Comparison of ENCODE assay signal across 30 cellular contexts in the genomic region with DNA sequence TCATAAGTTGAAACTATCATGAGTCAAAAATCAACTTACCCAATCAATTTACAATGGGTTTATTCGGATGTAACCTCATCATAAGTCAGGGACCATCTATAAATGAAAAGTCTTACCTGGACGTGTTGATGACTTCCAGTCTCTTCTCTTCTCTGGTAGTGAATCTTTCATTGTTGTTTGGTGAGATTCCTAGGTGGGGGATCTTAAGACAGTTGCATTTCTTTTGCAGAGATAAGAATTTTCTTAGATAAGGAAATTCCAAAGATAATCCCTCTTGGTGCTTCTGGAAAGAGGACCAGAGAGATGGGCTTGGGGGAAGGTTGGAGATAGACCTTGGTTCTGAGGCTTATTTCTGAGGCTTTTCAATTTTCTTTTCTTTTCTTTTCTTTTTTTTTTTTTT.
"Had no signal": no experiment of that assay in that cellular context is flagged by ENCODE, and none has a peak within 500 bp of the region (broad histone marks: within the 10 kb centered on the region; RNA-seq: fewer than 3 reads in every experiment).

No MANE protein-coding gene starts in this region.

- ATAC-seq: activated CD4-positive, alpha-beta T cell treated with anti-CD3 and anti-CD28 coated beads for 36 hours; activated CD8-positive, alpha-beta memory T cell treated with anti-CD3 and anti-CD28 coated beads, Interleukin-2, amount 10 ng/mL, durations not matched to agents 7 days and 5 days; activated CD8-positive, alpha-beta T cell treated with anti-CD3 and anti-CD28 coated beads, Interleukin-2, amount 10 ng/mL, durations not matched to agents 7 days and 5 days; activated naive CD4-positive, alpha-beta T cell treated with anti-CD3 and anti-CD28 coated beads, Interleukin-2, amount 50 U/mL, for 72 hours; activated T-cell treated with anti-CD3 and anti-CD28 coated beads, Interleukin-2, amount 50 U/mL, for 72 hours; foreskin keratinocyte; gastrocnemius medialis; T-helper 17 cell had no signal

- H3K27me3 ChIP-seq: brain microvascular endothelial cell, dorsolateral prefrontal cortex, esophagus muscularis mucosa, foreskin keratinocyte, gastrocnemius medialis had no signal

- H3K4me1 ChIP-seq: esophagus muscularis mucosa, foreskin keratinocyte, gastrocnemius medialis had no signal

- H3K27ac ChIP-seq: brain microvascular endothelial cell, coronary artery, dorsolateral prefrontal cortex, esophagus muscularis mucosa, foreskin keratinocyte, gastrocnemius medialis had no signal

- H3K9me3 Mint-ChIP-seq: activated CD4-positive, alpha-beta T cell treated with anti-CD3 and anti-CD28 coated beads, Interleukin-2, amount 10 ng/mL, durations not matched to agents 24 days and 14 days; activated naive CD4-positive, alpha-beta T cell treated with anti-CD3 and anti-CD28 coated beads, Interleukin-2, amount 50 U/mL, for 72 hours; central memory CD8-positive, alpha-beta T cell; dendritic cell treated with granulocyte-macrophage colony-stimulating factor and Interleukin-4, amounts not matched to agents 40 ng/mL and 50 ng/mL, for 4 days had no signal

- H3K9me3 ChIP-seq: esophagus muscularis mucosa, gastrocnemius medialis had no signal

- H3K27me3 Mint-ChIP-seq: activated CD4-positive, alpha-beta memory T cell treated with anti-CD3 and anti-CD28 coated beads for 36 hours; activated CD4-positive, alpha-beta T cell treated with anti-CD3 and anti-CD28 coated beads for 36 hours; activated CD4-positive, alpha-beta T cell treated with anti-CD3 and anti-CD28 coated beads, Interleukin-2, amount 10 ng/mL, durations not matched to agents 24 days and 14 days; activated CD8-positive, alpha-beta memory T cell treated with anti-CD3 and anti-CD28 coated beads, Interleukin-2, amount 10 ng/mL, durations not matched to agents 7 days and 5 days; activated naive CD4-positive, alpha-beta T cell treated with anti-CD3 and anti-CD28 coated beads, Interleukin-2, amount 10 ng/mL, durations not matched to agents 7 days and 5 days; activated naive CD8-positive, alpha-beta T cell treated with anti-CD3 and anti-CD28 coated beads, Interleukin-2, amount 10 ng/mL, durations not matched to agents 7 days and 5 days; central memory CD8-positive, alpha-beta T cell; dendritic cell treated with granulocyte-macrophage colony-stimulating factor and Interleukin-4, amounts not matched to agents 40 ng/mL and 50 ng/mL, for 4 days; T-helper 17 cell had no signal

- H3K4me1 Mint-ChIP-seq: activated CD4-positive, alpha-beta T cell treated with anti-CD3 and anti-CD28 coated beads, Interleukin-2, amount 10 ng/mL, durations not matched to agents 24 days and 14 days; activated CD8-positive, alpha-beta memory T cell treated with anti-CD3 and anti-CD28 coated beads, Interleukin-2, amount 10 ng/mL, durations not matched to agents 7 days and 5 days; activated naive CD8-positive, alpha-beta T cell treated with anti-CD3 and anti-CD28 coated beads, Interleukin-2, amount 10 ng/mL, durations not matched to agents 7 days and 5 days had no signal

- H3K4me3 ChIP-seq: coronary artery, dorsolateral prefrontal cortex, esophagus muscularis mucosa, gastrocnemius medialis had no signal

- H3K36me3 ChIP-seq: gastrocnemius medialis had no signal

- DNase-seq: activated CD4-positive, alpha-beta memory T cell treated with anti-CD3 and anti-CD28 coated beads for 36 hours; activated CD4-positive, alpha-beta T cell treated with anti-CD3 and anti-CD28 coated beads for 36 hours; activated CD4-positive, alpha-beta T cell treated with anti-CD3 and anti-CD28 coated beads, Interleukin-2, amount 10 ng/mL, durations not matched to agents 24 days and 14 days; activated CD4-positive, CD25-positive, alpha-beta regulatory T cell; activated CD4-positive, CD25-positive, alpha-beta regulatory T cell treated with anti-CD3 and anti-CD28 coated beads, Interleukin-2, amount 50 U/mL, for 72 hours; activated CD8-positive, alpha-beta memory T cell treated with anti-CD3 and anti-CD28 coated beads, Interleukin-2, amount 10 ng/mL, durations not matched to agents 7 days and 5 days; activated CD8-positive, alpha-beta memory T cell treated with anti-CD3 and anti-CD28 coated beads, Interleukin-2, amount 50 U/mL, for 4 hours; activated CD8-positive, alpha-beta T cell treated with anti-CD3 and anti-CD28 coated beads, Interleukin-2, amount 10 ng/mL, durations not matched to agents 7 days and 5 days; activated gamma-delta T cell; activated naive CD4-positive, alpha-beta T cell; activated naive CD4-positive, alpha-beta T cell treated with anti-CD3 and anti-CD28 coated beads, Interleukin-2, amount 10 ng/mL, durations not matched to agents 7 days and 5 days; activated naive CD8-positive, alpha-beta T cell treated with anti-CD3 and anti-CD28 coated beads, Interleukin-2, amount 10 ng/mL, durations not matched to agents 7 days and 5 days; activated T-cell treated with anti-CD3 and anti-CD28 coated beads, Interleukin-2, amount 50 U/mL, for 1 hour; activated T-cell treated with anti-CD3 and anti-CD28 coated beads, Interleukin-2, amount 50 U/mL, for 72 hours; amniotic stem cell; anterior cingulate cortex; brain microvascular endothelial cell; dorsolateral prefrontal cortex; effector memory CD4-positive, alpha-beta T cell; erythroblast; foreskin keratinocyte; gastrocnemius medialis; T-helper 1 cell; T-helper 17 cell had no signal

- H3K27ac Mint-ChIP-seq: activated CD4-positive, alpha-beta memory T cell treated with anti-CD3 and anti-CD28 coated beads for 36 hours; activated CD4-positive, alpha-beta T cell treated with anti-CD3 and anti-CD28 coated beads for 36 hours; activated CD4-positive, alpha-beta T cell treated with anti-CD3 and anti-CD28 coated beads, Interleukin-2, amount 10 ng/mL, durations not matched to agents 24 days and 14 days; activated CD8-positive, alpha-beta memory T cell treated with anti-CD3 and anti-CD28 coated beads, Interleukin-2, amount 10 ng/mL, durations not matched to agents 7 days and 5 days; activated CD8-positive, alpha-beta T cell treated with anti-CD3 and anti-CD28 coated beads, Interleukin-2, amount 10 ng/mL, durations not matched to agents 7 days and 5 days; activated naive CD4-positive, alpha-beta T cell treated with anti-CD3 and anti-CD28 coated beads, Interleukin-2, amount 10 ng/mL, durations not matched to agents 7 days and 5 days; activated naive CD4-positive, alpha-beta T cell treated with anti-CD3 and anti-CD28 coated beads, Interleukin-2, amount 50 U/mL, for 72 hours; activated naive CD8-positive, alpha-beta T cell treated with anti-CD3 and anti-CD28 coated beads, Interleukin-2, amount 10 ng/mL, durations not matched to agents 7 days and 5 days; activated T-cell treated with anti-CD3 and anti-CD28 coated beads, Interleukin-2, amount 50 U/mL, for 72 hours; dendritic cell treated with granulocyte-macrophage colony-stimulating factor and Interleukin-4, amounts not matched to agents 40 ng/mL and 50 ng/mL, for 4 days; T-helper 2 cell treated with Interferon-gamma antibody and Interleukin-4, amounts not matched to agents 5 μg/mL and 100 μg/mL, for 36 hours had no signal

- H3K4me3 Mint-ChIP-seq: activated CD4-positive, alpha-beta memory T cell treated with anti-CD3 and anti-CD28 coated beads for 36 hours; activated CD4-positive, alpha-beta T cell treated with anti-CD3 and anti-CD28 coated beads for 36 hours; activated CD4-positive, alpha-beta T cell treated with anti-CD3 and anti-CD28 coated beads, Interleukin-2, amount 10 ng/mL, durations not matched to agents 24 days and 14 days; activated CD8-positive, alpha-beta memory T cell treated with anti-CD3 and anti-CD28 coated beads, Interleukin-2, amount 10 ng/mL, durations not matched to agents 7 days and 5 days; activated CD8-positive, alpha-beta T cell treated with anti-CD3 and anti-CD28 coated beads, Interleukin-2, amount 10 ng/mL, durations not matched to agents 7 days and 5 days; activated naive CD4-positive, alpha-beta T cell treated with anti-CD3 and anti-CD28 coated beads, Interleukin-2, amount 10 ng/mL, durations not matched to agents 7 days and 5 days; activated naive CD8-positive, alpha-beta T cell treated with anti-CD3 and anti-CD28 coated beads, Interleukin-2, amount 10 ng/mL, durations not matched to agents 7 days and 5 days; activated T-cell treated with anti-CD3 and anti-CD28 coated beads, Interleukin-2, amount 50 U/mL, for 72 hours; central memory CD8-positive, alpha-beta T cell; dendritic cell treated with granulocyte-macrophage colony-stimulating factor and Interleukin-4, amounts not matched to agents 40 ng/mL and 50 ng/mL, for 4 days; T-helper 17 cell; T-helper 2 cell treated with Interferon-gamma antibody and Interleukin-4, amounts not matched to agents 5 μg/mL and 100 μg/mL, for 36 hours had no signal
